In genomic region chr19:8738377-8738776, GRCh38 we compare ENCODE assay signal across 34 cellular contexts. TPM values are rescaled to one million over a fixed set of nuclear protein-coding genes. Genes with fewer than 3 reads are reported as not detected.
"Had no signal": no experiment of that assay in that cellular context is flagged by ENCODE, and none has a peak within 500 bp of the region (broad histone marks: within the 10 kb centered on the region; RNA-seq: fewer than 3 reads in every experiment).

No MANE protein-coding gene starts in this region.

- H3K4me1 Mint-ChIP-seq: stimulated activated effector memory CD8-positive, alpha-beta T cell treated with anti-CD3 and anti-CD28 coated beads, Interleukin-12 subunit alpha, Interleukin-12 subunit beta, amount 100 ng/mL, for 72 hours; stimulated activated memory B cell treated with anti-CD40 and anti-IgM and Interleukin-4, amounts not matched to agents 10 μg/mL and 1 μg/mL and 100 μg/mL, for 72 hours; stimulated activated naive B cell treated with anti-CD40 and anti-IgM and Interleukin-4, amounts not matched to agents 10 μg/mL and 1 μg/mL and 100 μg/mL, for 72 hours; stimulated activated naive CD8-positive, alpha-beta T cell treated with anti-CD3 and anti-CD28 coated beads, Interleukin-15, amount 100 ng/mL, for 72 hours had no signal

- H3K27me3 Mint-ChIP-seq: stimulated activated memory B cell treated with anti-CD40 and anti-IgM and Interleukin-4, amounts not matched to agents 10 μg/mL and 1 μg/mL and 100 μg/mL, for 72 hours; stimulated activated naive CD8-positive, alpha-beta T cell treated with anti-CD3 and anti-CD28 coated beads, Interleukin-15, amount 100 ng/mL, for 72 hours; stimulated activated naive CD8-positive, alpha-beta T cell treated with anti-CD3 and anti-CD28 coated beads, Interleukin-15, Interleukin-2, amounts not matched to agents 100 ng/mL and 50 ng/mL, for 24 hours; type B pancreatic cell had no signal

- DNase-seq: stimulated activated CD4-positive, alpha-beta T cell treated with anti-CD3 and anti-CD28 coated beads, Interleukin-2, amount 100 ng/mL, for 48 hours; stimulated activated CD4-positive, alpha-beta T cell treated with anti-CD3 and anti-CD28 coated beads, Interleukin-4, amount 100 ng/mL, for 1 hour; stimulated activated CD4-positive, alpha-beta T cell treated with anti-CD3 and anti-CD28 coated beads, Interleukin-4, amount 100 ng/mL, for 24 hours; stimulated activated CD4-positive, alpha-beta T cell treated with anti-CD3 and anti-CD28 coated beads, Interleukin-4, amount 100 ng/mL, for 4 hours; stimulated activated CD8-positive, alpha-beta memory T cell treated with anti-CD3 and anti-CD28 coated beads, Interleukin-4, amount 100 ng/mL, for 48 hours; stimulated activated naive B cell treated with anti-CD40 and anti-IgM and Interleukin-4, amounts not matched to agents 10 μg/mL and 1 μg/mL and 100 μg/mL, for 72 hours; stimulated activated naive CD4-positive, alpha-beta T cell; stimulated activated naive CD4-positive, alpha-beta T cell treated with Interleukin-2 at 50 U/mL for 16 hours; stimulated activated naive CD8-positive, alpha-beta T cell treated with anti-CD3 and anti-CD28 coated beads, Interleukin-15, amount 100 ng/mL, for 72 hours; stimulated activated naive CD8-positive, alpha-beta T cell treated with anti-CD3 and anti-CD28 coated beads, Interleukin-15, Interleukin-2, amounts not matched to agents 100 U/mL and 50 U/mL, for 24 hours; stomach; substantia nigra; testis; thyroid gland; tibial artery; transverse colon; trophoblast cell; upper lobe of right lung; uterus had no signal

- H3K4me3 ChIP-seq: stomach, suprapubic skin, testis, thoracic aorta, thyroid gland, tibial artery, tibial nerve, transverse colon, upper lobe of left lung, upper lobe of right lung, uterus, vagina had no signal

- H3K4me1 ChIP-seq: stomach, suprapubic skin, testis, thyroid gland, tibial artery, tibial nerve, transverse colon, upper lobe of left lung, upper lobe of right lung, uterus, vagina had no signal

- FAIRE-seq: urothelium cell line had no signal

- H3K9me3 Mint-ChIP-seq: stimulated activated effector memory CD8-positive, alpha-beta T cell treated with anti-CD3 and anti-CD28 coated beads, Interleukin-12 subunit alpha, Interleukin-12 subunit beta, amount 100 ng/mL, for 72 hours; stimulated activated naive CD8-positive, alpha-beta T cell treated with anti-CD3 and anti-CD28 coated beads, Interleukin-15, amount 100 ng/mL, for 72 hours; stimulated activated naive CD8-positive, alpha-beta T cell treated with anti-CD3 and anti-CD28 coated beads, Interleukin-15, Interleukin-2, amounts not matched to agents 100 ng/mL and 50 ng/mL, for 24 hours; type B pancreatic cell had no signal

- H3K36me3 ChIP-seq: stomach, suprapubic skin, thoracic aorta, thyroid gland, tibial artery, tibial nerve, transverse colon, upper lobe of left lung, upper lobe of right lung, uterus, vagina had no signal

- ATAC-seq: stimulated activated effector memory CD8-positive, alpha-beta T cell treated with anti-CD3 and anti-CD28 coated beads, Interleukin-12 subunit alpha, Interleukin-12 subunit beta, amount 100 ng/mL, for 72 hours; stimulated activated memory B cell treated with anti-CD40 and anti-IgM and Interleukin-4, amounts not matched to agents 10 μg/mL and 1 μg/mL and 100 μg/mL, for 72 hours; stimulated activated naive B cell treated with anti-CD40 and anti-IgM and Interleukin-4, amounts not matched to agents 10 μg/mL and 1 μg/mL and 100 μg/mL, for 72 hours; stimulated activated naive CD8-positive, alpha-beta T cell treated with anti-CD3 and anti-CD28 coated beads, Interleukin-15, amount 100 ng/mL, for 72 hours; stimulated activated naive CD8-positive, alpha-beta T cell treated with anti-CD3 and anti-CD28 coated beads, Interleukin-15, Interleukin-2, amounts not matched to agents 100 U/mL and 50 U/mL, for 24 hours; upper lobe of right lung had no signal

- H3K4me3 Mint-ChIP-seq: stimulated activated effector memory CD8-positive, alpha-beta T cell treated with anti-CD3 and anti-CD28 coated beads, Interleukin-12 subunit alpha, Interleukin-12 subunit beta, amount 100 ng/mL, for 72 hours; stimulated activated memory B cell treated with anti-CD40 and anti-IgM and Interleukin-4, amounts not matched to agents 10 μg/mL and 1 μg/mL and 100 μg/mL, for 72 hours; stimulated activated naive B cell treated with anti-CD40 and anti-IgM and Interleukin-4, amounts not matched to agents 10 μg/mL and 1 μg/mL and 100 μg/mL, for 72 hours; stimulated activated naive CD8-positive, alpha-beta T cell treated with anti-CD3 and anti-CD28 coated beads, Interleukin-15, amount 100 ng/mL, for 72 hours; stimulated activated naive CD8-positive, alpha-beta T cell treated with anti-CD3 and anti-CD28 coated beads, Interleukin-15, Interleukin-2, amounts not matched to agents 100 ng/mL and 50 ng/mL, for 24 hours; type B pancreatic cell had no signal

- H3K36me3 Mint-ChIP-seq: stimulated activated effector memory CD8-positive, alpha-beta T cell treated with anti-CD3 and anti-CD28 coated beads, Interleukin-12 subunit alpha, Interleukin-12 subunit beta, amount 100 ng/mL, for 72 hours; stimulated activated memory B cell treated with anti-CD40 and anti-IgM and Interleukin-4, amounts not matched to agents 10 μg/mL and 1 μg/mL and 100 μg/mL, for 72 hours; stimulated activated naive B cell treated with anti-CD40 and anti-IgM and Interleukin-4, amounts not matched to agents 10 μg/mL and 1 μg/mL and 100 μg/mL, for 72 hours; type B pancreatic cell had no signal

- H3K27ac ChIP-seq: stomach, suprapubic skin, testis, thoracic aorta, thyroid gland, tibial artery, tibial nerve, transverse colon, upper lobe of left lung, upper lobe of right lung, uterus, vagina had no signal

- H3K27ac Mint-ChIP-seq: stimulated activated effector memory CD8-positive, alpha-beta T cell treated with anti-CD3 and anti-CD28 coated beads, Interleukin-12 subunit alpha, Interleukin-12 subunit beta, amount 100 ng/mL, for 72 hours; stimulated activated memory B cell treated with anti-CD40 and anti-IgM and Interleukin-4, amounts not matched to agents 10 μg/mL and 1 μg/mL and 100 μg/mL, for 72 hours; stimulated activated naive B cell treated with anti-CD40 and anti-IgM and Interleukin-4, amounts not matched to agents 10 μg/mL and 1 μg/mL and 100 μg/mL, for 72 hours; stimulated activated naive CD8-positive, alpha-beta T cell treated with anti-CD3 and anti-CD28 coated beads, Interleukin-15, amount 100 ng/mL, for 72 hours; stimulated activated naive CD8-positive, alpha-beta T cell treated with anti-CD3 and anti-CD28 coated beads, Interleukin-15, Interleukin-2, amounts not matched to agents 100 ng/mL and 50 ng/mL, for 24 hours; type B pancreatic cell had no signal

- H3K9me3 ChIP-seq: stomach, suprapubic skin, testis, thoracic aorta, thyroid gland, tibial artery, transverse colon, upper lobe of left lung, upper lobe of right lung, uterus, vagina had no signal

RNA-seq across cellular contexts. Expression of gene OR2Z1, which starts 16.9 kb away (rescaled TPM):
- total RNA-seq: stomach, subcutaneous adipose tissue, temporal lobe, thoracic aorta, thyroid gland, tibial nerve, transverse colon, upper lobe of left lung, upper lobe of right lung, ureter, urinary bladder, uterus, vagina had no signal
- polyA plus RNA-seq: stomach, thymus, urinary bladder had no signal

RNA-seq across cellular contexts. Expression of gene ACTL9, which starts 39.8 kb away (rescaled TPM):
- total RNA-seq: stomach, subcutaneous adipose tissue, suprapubic skin, temporal lobe, thoracic aorta, tibial nerve, transverse colon, upper lobe of left lung, upper lobe of right lung, ureter, urinary bladder, uterus, vagina had no signal
- polyA plus RNA-seq: stomach, thymus, urinary bladder had no signal
